25 cellular contexts compared by ENCODE assay signal in genomic region chr12:98638009-98638408, GRCh38.
"Had no signal": no experiment of that assay in that cellular context is flagged by ENCODE, and none has a peak within 500 bp of the region (broad histone marks: within the 10 kb centered on the region; RNA-seq: fewer than 3 reads in every experiment).

No MANE protein-coding gene starts in this region.

- H3K4me3 Mint-ChIP-seq: activated CD4-positive, alpha-beta memory T cell treated with anti-CD3 and anti-CD28 coated beads, Interleukin-2, amount 10 ng/mL, durations not matched to agents 7 days and 5 days; activated CD4-positive, alpha-beta T cell treated with anti-CD3 and anti-CD28 coated beads, Interleukin-2, amount 10 ng/mL, durations not matched to agents 7 days and 5 days; activated CD8-positive, alpha-beta memory T cell treated with anti-CD3 and anti-CD28 coated beads, Interleukin-2, amount 10 ng/mL, durations not matched to agents 7 days and 5 days; activated naive CD8-positive, alpha-beta T cell treated with anti-CD3 and anti-CD28 coated beads, Interleukin-2, amount 10 ng/mL, durations not matched to agents 7 days and 5 days; effector memory CD8-positive, alpha-beta T cell; natural killer cell; neural progenitor cell had no signal

- H3K9me3 ChIP-seq: gastrocnemius medialis, left lung, spleen, stomach, thyroid gland, upper lobe of left lung, vagina had no signal

- H3K9me3 Mint-ChIP-seq: activated CD4-positive, alpha-beta memory T cell treated with anti-CD3 and anti-CD28 coated beads, Interleukin-2, amount 10 ng/mL, durations not matched to agents 7 days and 5 days; activated CD4-positive, alpha-beta T cell treated with anti-CD3 and anti-CD28 coated beads, Interleukin-2, amount 10 ng/mL, durations not matched to agents 7 days and 5 days; activated naive CD8-positive, alpha-beta T cell treated with anti-CD3 and anti-CD28 coated beads, Interleukin-2, amount 10 ng/mL, durations not matched to agents 7 days and 5 days; effector memory CD8-positive, alpha-beta T cell; natural killer cell; neural progenitor cell had no signal

- H3K4me1 ChIP-seq: gastrocnemius medialis had no signal

- H3K27ac ChIP-seq: brain microvascular endothelial cell, gastrocnemius medialis, left lung, neural progenitor cell, stomach, thyroid gland, upper lobe of left lung, vagina had no signal

- H3K36me3 ChIP-seq: gastrocnemius medialis, left lung, neural progenitor cell, thyroid gland, vagina had no signal

- H3K27me3 Mint-ChIP-seq: activated CD4-positive, alpha-beta memory T cell treated with anti-CD3 and anti-CD28 coated beads, Interleukin-2, amount 10 ng/mL, durations not matched to agents 7 days and 5 days; activated CD4-positive, alpha-beta T cell treated with anti-CD3 and anti-CD28 coated beads, Interleukin-2, amount 10 ng/mL, durations not matched to agents 7 days and 5 days; activated CD8-positive, alpha-beta memory T cell treated with anti-CD3 and anti-CD28 coated beads, Interleukin-2, amount 10 ng/mL, durations not matched to agents 7 days and 5 days; activated naive CD8-positive, alpha-beta T cell treated with anti-CD3 and anti-CD28 coated beads, Interleukin-2, amount 10 ng/mL, durations not matched to agents 7 days and 5 days; effector memory CD8-positive, alpha-beta T cell had no signal

- ATAC-seq: activated CD8-positive, alpha-beta memory T cell treated with anti-CD3 and anti-CD28 coated beads, Interleukin-2, amount 10 ng/mL, durations not matched to agents 7 days and 5 days; effector memory CD8-positive, alpha-beta T cell; gastrocnemius medialis; left lung; natural killer cell; right cardiac atrium had no signal

- DNase-seq: activated CD4-positive, alpha-beta memory T cell treated with anti-CD3 and anti-CD28 coated beads, Interleukin-2, amount 10 ng/mL, durations not matched to agents 7 days and 5 days; activated CD4-positive, alpha-beta T cell treated with anti-CD3 and anti-CD28 coated beads, Interleukin-2, amount 10 ng/mL, durations not matched to agents 7 days and 5 days; activated CD8-positive, alpha-beta memory T cell treated with anti-CD3 and anti-CD28 coated beads, Interleukin-2, amount 10 ng/mL, durations not matched to agents 7 days and 5 days; activated effector memory CD4-positive, alpha-beta T cell treated with Interleukin-2 at 50 U/mL for 16 hours; activated naive CD4-positive, alpha-beta T cell treated with Interleukin-2 at 50 U/mL for 16 hours; activated naive CD8-positive, alpha-beta T cell treated with anti-CD3 and anti-CD28 coated beads, Interleukin-2, amount 10 ng/mL, durations not matched to agents 7 days and 5 days; amniotic stem cell; brain microvascular endothelial cell; caudate nucleus; cortex of kidney; effector memory CD8-positive, alpha-beta T cell; erythroblast; gastrocnemius medialis; glutamatergic neuron; left lung; mesendoderm; natural killer cell; right cardiac atrium; spleen; stomach; thyroid gland; upper lobe of left lung had no signal

- H3K27me3 ChIP-seq: brain microvascular endothelial cell, gastrocnemius medialis, left lung, neural progenitor cell, spleen, stomach, thyroid gland, upper lobe of left lung, vagina had no signal

- H3K36me3 Mint-ChIP-seq: natural killer cell had no signal

- H3K27ac Mint-ChIP-seq: activated CD4-positive, alpha-beta memory T cell treated with anti-CD3 and anti-CD28 coated beads, Interleukin-2, amount 10 ng/mL, durations not matched to agents 7 days and 5 days; activated CD4-positive, alpha-beta T cell treated with anti-CD3 and anti-CD28 coated beads, Interleukin-2, amount 10 ng/mL, durations not matched to agents 7 days and 5 days; activated CD8-positive, alpha-beta memory T cell treated with anti-CD3 and anti-CD28 coated beads, Interleukin-2, amount 10 ng/mL, durations not matched to agents 7 days and 5 days; activated naive CD8-positive, alpha-beta T cell treated with anti-CD3 and anti-CD28 coated beads, Interleukin-2, amount 10 ng/mL, durations not matched to agents 7 days and 5 days; neural progenitor cell had no signal

- H3K4me3 ChIP-seq: gastrocnemius medialis, left lung, lung, neural progenitor cell, spleen, stomach, thyroid gland, upper lobe of left lung, vagina had no signal
